8 cellular contexts compared by ENCODE assay signal in genomic region chrX:57595381-57595811, GRCh38. TPM values are rescaled to one million over a fixed set of nuclear protein-coding genes. Genes with fewer than 3 reads are reported as not detected.
DNase-seq lines count a peak whose midpoint lies in the region; ATAC-seq, FAIRE-seq and TF ChIP-seq lines count a peak whose summit lies in the region.

No MANE protein-coding gene starts in this region.

- CTCF ChIA-PET in K562 (lab: Yijun Ruan, JAX; ENCODE audit: low intra/inter-chr PET ratio): no interaction called here

- POLR2A ChIA-PET in K562 (lab: Yijun Ruan, JAX): no interaction called here

- no peaks in the 10 kb centered on the region for H3K27me3 Mint-ChIP-seq in mesothelial cell of epicardium (ENCODE audit: low read depth)

- TF ChIP-seq POLR2A in K562 (conservative IDR thresholded peaks at IDR 0.05): no peak

- 0 out of 2 replicates have a peak overlapping the region, but pooled peaks have one; percentile 8 for H3K4me2 ChIP-seq in K562 (ENCODE audit: insufficient read depth, low read length)

- H3K4me1 Mint-ChIP-seq in mesothelial cell of epicardium: peaks cover 35% of the 10 kb centered on the region

- H3K27me3 ChIP-seq in K562 (ENCODE audit: control insufficient read depth in 2 of 2, insufficient read depth in 2 of 2, low read length in 2 of 2) (no peaks in the 10 kb centered on the region), colonic mucosa (no peaks in the 10 kb centered on the region)

- H3K27ac Mint-ChIP-seq in mesothelial cell of epicardium: peak overlapping the region; percentile 71

- in situ Hi-C loops in K562 (cut with MboI): no loop called here

- H3K27ac ChIP-seq in K562 (ENCODE audit: extremely low read depth, low read depth, low read length) (no peak overlapping the region), colonic mucosa (no peak overlapping the region)

- TF ChIP-seq EP300 in K562 (IDR thresholded peaks at IDR 0.05; ENCODE audit: low read length): no peak

- peaks cover 17% of the 10 kb centered on the region for H3K79me2 ChIP-seq in K562 (ENCODE audit: control insufficient read depth, insufficient read depth, low read length)

- peaks cover 13% of the 10 kb centered on the region for H3K9me3 Mint-ChIP-seq in mesothelial cell of epicardium

- H4K20me1 ChIP-seq in K562 (replicated peaks; ENCODE audit: control insufficient read depth, insufficient read depth, low read length): no peaks in the 10 kb centered on the region

- no peak for TF ChIP-seq RAD21 in K562 (CRISPR knock-in tag; conservative IDR thresholded peaks at IDR 0.05 in 1 of 2, IDR thresholded peaks at IDR 0.05 in 1 of 2)

- no peak overlapping the region for H3K4me3 ChIP-seq in Jurkat, Clone E6-1 (ENCODE audit: low read length)
- H3K4me3 ChIP-seq in K562 (no peak overlapping the region), colonic mucosa (no peak overlapping the region)

- intact Hi-C loops in K562 (cut with micrococcal nuclease): loop anchor here (5.0 kb wide), 1 partner anchor 438 kb away; no protein-coding TSS in a partner anchor
- intact Hi-C loops in colonic mucosa (cut with DNase I): no loop called here

- H3K4me1 ChIP-seq in K562 (replicated peaks in 1 of 2; ENCODE audit: control insufficient read depth in 2 of 2, insufficient read depth in 2 of 2, low read length in 2 of 2) (peaks cover 2 to 9% of the 10 kb centered on the region in 2 experiments; a peak in 2 of 5 replicates), colonic mucosa (no peaks in the 10 kb centered on the region)

- no peak for FAIRE-seq in K562 (lab: Jason Lieb, UNC)

- WGBS in K562 (ENCODE audit: insufficient coverage, low coverage, missing lambda C conversion rate): 67% methylated on average over 1 of the region's 1 CpG

- no peak for ATAC-seq in K562

- peaks cover 2% of the 10 kb centered on the region for H3K36me3 Mint-ChIP-seq in mesothelial cell of epicardium

- H3K9ac ChIP-seq in K562 (ENCODE audit: insufficient read depth in 1 of 2, low read depth in 2 of 2, low read length in 2 of 2): no peak overlapping the region
- no peak overlapping the region for H3K9ac ChIP-seq in colonic mucosa (ENCODE audit: low read depth in 2 of 2, low read length in 2 of 2)

- H3K9me1 ChIP-seq in K562 (ENCODE audit: control insufficient read depth, insufficient read depth, low read length): no peaks in the 10 kb centered on the region

- H3K9me3 ChIP-seq in K562 (replicated peaks; ENCODE audit: control insufficient read depth, insufficient read depth, low read depth, low read length) (no peaks in the 10 kb centered on the region), colonic mucosa (no peaks in the 10 kb centered on the region)

- no TSS peak for BruUV-seq in K562 (replicated peaks; lab: Mats Ljungman, UMichigan)

- H3K4me3 Mint-ChIP-seq in mesothelial cell of epicardium: peak overlapping the region; percentile 54

- H3K36me3 ChIP-seq in K562 (ENCODE audit: control insufficient read depth, insufficient read depth, low read length) (no peaks in the 10 kb centered on the region), colonic mucosa (no peaks in the 10 kb centered on the region)

- DNase-seq in AG20443 (ENCODE audit: low spot score) (peak; percentile 16), K562 (ENCODE audit: extremely low read depth in 1 of 4, low spot score in 3 of 4) (no peak), mesothelial cell of epicardium (ENCODE audit: low spot score in 2 of 2, unreplicated experiment in 2 of 2) (no peak), GM19238 (ENCODE audit: insufficient read length, low spot score) (no peak), GM20000 (ENCODE audit: low spot score) (no peak), colonic mucosa (no peak), cortex of kidney (lab: John Stamatoyannopoulos, UW) (no peak)
- peak; percentile 52 for DNase-seq in Jurkat, Clone E6-1 (ENCODE audit: low read depth, low spot score)

- no peak overlapping the region for H2AFZ ChIP-seq in K562 (ENCODE audit: low read depth, low read length)

- TF ChIP-seq CTCF in K562 (IDR thresholded peaks at IDR 0.05 in 2 of 3, conservative IDR thresholded peaks at IDR 0.05 in 1 of 3; ENCODE audit: insufficient read depth in 2 of 3, low read depth in 1 of 3, low read length in 3 of 3) (no peak), mesothelial cell of epicardium (IDR thresholded peaks at IDR 0.05; ENCODE audit: unreplicated experiment) (no peak), GM20000 (IDR thresholded peaks at IDR 0.05; ENCODE audit: extremely low read depth, missing control alignments) (no peak), colonic mucosa (IDR thresholded peaks at IDR 0.05) (no peak)

TF ChIP-seq in K562, 482 proteins besides CTCF, POLR2A, EP300 and RAD21:
- TF ChIP-seq HES1 (IDR thresholded peaks at IDR 0.05; ENCODE audit: low read depth) (no peak), MAFG (tag; conservative IDR thresholded peaks at IDR 0.05) (peak; percentile 49), FOSL1 (tag; conservative IDR thresholded peaks at IDR 0.05) (peak; percentile 44; the same call in 1 of the 2 replicates), SIRT6 (IDR thresholded peaks at IDR 0.05; ENCODE audit: low read depth, low read length) (no peak), ZNF316 (IDR thresholded peaks at IDR 0.05) (peak; percentile 31; the same call in 1 of the 2 replicates), ATF3 (IDR thresholded peaks at IDR 0.05) (peak; percentile 49; the same call in 1 of the 2 replicates), ATF3 (CRISPR knock-in tag; conservative IDR thresholded peaks at IDR 0.05) (no peak)

RNA-seq across cellular contexts. Expression of gene ZXDB, which starts 3.6 kb away (rescaled TPM):
- polyA plus RNA-seq in Jurkat, Clone E6-1 (2012; ENCODE audit: insufficient read depth, insufficient read length): 3.3 TPM
- 2.5 and 3.6 TPM in 2 replicates for total RNA-seq in K562 (2011; cell fraction: chromatin; rRNA removed; ENCODE audit: low replicate concordance)
- 2.5 and 3.3 TPM in 2 replicates for total RNA-seq in K562 (2011; cell fraction: nucleolus; rRNA removed)
- 3.1 and 4.0 TPM in 2 replicates for total RNA-seq in K562 (2011; cell fraction: nucleoplasm; rRNA removed)
- total RNA-seq in K562 (2014; rRNA removed) (2.0 and 2.4 TPM in 2 replicates), K562 (2014; rRNA removed; fragmentation: Illumina TruSeq; extraction: Trizol) (2.3 and 2.5 TPM in 2 replicates), K562 (2015; rRNA removed; fragmentation: Illumina TruSeq; extraction: Trizol) (1.9 and 2.0 TPM in 2 replicates), K562 (2021) (2.5 and 2.8 TPM in 2 replicates), mesothelial cell of epicardium (9.0 to 9.7 TPM (median 9.4 TPM) in 3 replicates), colonic mucosa (1 to 10 TPM; 5.1 to 7.9 TPM)
- polyA plus RNA-seq in K562 (2011; rRNA removed) (2.6 and 3.0 TPM in 2 replicates), K562 (2014; fragmentation: Illumina TruSeq; extraction: Trizol) (1.7 and 2.0 TPM in 2 replicates), K562 (2014; fragmentation: Nextera tagmentation; extraction: Ambion mirVana) (under 1 TPM; 0.43 to 0.58 TPM), K562 (2014; rRNA removed) (1.1 and 1.3 TPM in 2 replicates)
- polyA plus RNA-seq in K562 (2011; cell fraction: cytosol; rRNA removed): 1.4 and 2.3 TPM in 2 replicates
- 1.1 and 1.3 TPM in 2 replicates for polyA plus RNA-seq in K562 (2011; cell fraction: nucleus; rRNA removed)
- polyA plus RNA-seq in K562 (2012): 1.5 and 1.9 TPM in 2 replicates
- 6.0 and 7.6 TPM in 2 replicates for polyA minus RNA-seq in K562 (2011; rRNA and poly(A)+ RNA removed)
- polyA minus RNA-seq in K562 (2011; cell fraction: cytosol; rRNA and poly(A)+ RNA removed): 2.9 and 3.1 TPM in 2 replicates
- 3.4 and 6.1 TPM in 2 replicates for polyA minus RNA-seq in K562 (2011; cell fraction: nucleus; rRNA and poly(A)+ RNA removed)

Comparison
In these comparisons a context has a peak if more than half of its experiments do, and no peak if none do; other contexts are left out.
1. DNase-seq: peak in AG20443 (single experiment) and Jurkat, Clone E6-1 (single experiment); none in K562 (0 of 4), mesothelial cell of epicardium (0 of 2), GM19238 (single experiment), GM20000 (single experiment), colonic mucosa (single experiment) and cortex of kidney (single experiment).